Comparison of ENCODE assay signal across 9 cellular contexts in genomic region chr17:43020030-43020621, GRCh38. TPM values are rescaled to one million over a fixed set of nuclear protein-coding genes. Genes with fewer than 3 reads are reported as not detected.
DNase-seq lines count a peak whose midpoint lies in the region; ATAC-seq and TF ChIP-seq lines count a peak whose summit lies in the region.
"Had no signal": no experiment of that assay in that cellular context is flagged by ENCODE, and none has a peak within 500 bp of the region (broad histone marks: within the 10 kb centered on the region; RNA-seq: fewer than 3 reads in every experiment).

No MANE protein-coding gene starts in this region.

- peak overlapping the region; percentile 82 for H3K27ac ChIP-seq in SJSA1

- CTCF ChIA-PET in GM10248 (lab: Yijun Ruan, JAX): no interaction called here

- in situ Hi-C loops in GM13977 (cut with MboI; ENCODE audit: low pct_unique_long_range_greater_than_20kb, low sequenced_read_pairs, unreplicated experiment): no loop called here

- no peaks in the 10 kb centered on the region for H3K9me3 ChIP-seq in SJSA1 (replicated peaks)
- H3K9me3 ChIP-seq: pancreas had no signal

- no peak for ATAC-seq in HG03045 (IDR thresholded peaks at IDR 0.05; ENCODE audit: unreplicated experiment)

- POLR2A ChIA-PET in GM10248 (lab: Yijun Ruan, JAX): interaction anchor here (0.5 to 1.0 kb wide), 2 partner anchors 8 to 125 kb away, joined by 3 read pairs; no protein-coding TSS in a partner anchor

- H3K36me3 ChIP-seq in H7 (replicated peaks; ENCODE audit: control insufficient read depth, insufficient read depth, low read length) (peaks cover 17% of the 10 kb centered on the region), SJSA1 (peaks cover 47% of the 10 kb centered on the region)
- H3K36me3 ChIP-seq: pancreas had no signal

- DNase-seq in H7 (peak; percentile 42), SJSA1 (ENCODE audit: low read depth in 1 of 2, low spot score in 2 of 2) (peak; percentile 52 to 55), fibroblast of the aortic adventitia (ENCODE audit: low read depth) (peak; percentile 54), skeletal muscle cell (ENCODE audit: low read depth) (no peak), GM13977 (ENCODE audit: low spot score) (no peak), GM10248 (ENCODE audit: extremely low spot score) (no peak)
- DNase-seq: NCI-H1105 treated with DMSO at 0.1 percent for 48 hours had no signal

- H3K27me3 ChIP-seq in H7 (ENCODE audit: control insufficient read depth, insufficient read depth, low read length) (no peaks in the 10 kb centered on the region), SJSA1 (replicated peaks) (peaks cover 4% of the 10 kb centered on the region; the same call in 1 of the 2 replicates)
- H3K27me3 ChIP-seq: pancreas had no signal

- peaks cover 44% of the 10 kb centered on the region for H3K4me1 ChIP-seq in SJSA1 (replicated peaks)

- TF ChIP-seq CTCF in fibroblast of the aortic adventitia (IDR thresholded peaks at IDR 0.05; ENCODE audit: insufficient read depth, low read length) (no peak), GM13977 (IDR thresholded peaks at IDR 0.05; ENCODE audit: extremely low read depth, insufficient read depth, missing control alignments) (no peak), GM10248 (IDR thresholded peaks at IDR 0.05; ENCODE audit: control extremely low read depth, extremely low read depth, low read depth, missing control alignments) (no peak)

- H3K4me3 ChIP-seq in H7 (ENCODE audit: insufficient read depth, low read depth, low read length) (no peak overlapping the region), SJSA1 (no peak overlapping the region), fibroblast of the aortic adventitia (ENCODE audit: low read depth, low read length) (peak overlapping the region; percentile 63), skeletal muscle cell (ENCODE audit: low read depth, low read length) (peak overlapping the region; percentile 21)

RNA-seq across cellular contexts. Expression of gene VAT1, which starts 2.1 kb away (rescaled TPM):
- 263 and 264 TPM in 2 replicates for total RNA-seq in H7 (2014; rRNA removed; shearing (Covaris generic))
- 125 and 144 TPM in 2 replicates for total RNA-seq in SJSA1 (2014; rRNA removed; shearing (Covaris generic))
- total RNA-seq in fibroblast of the aortic adventitia (ENCODE audit: low replicate concordance): 435 and 461 TPM in 2 replicates

RNA-seq across cellular contexts. Expression of gene RND2, which starts 4.9 kb away (rescaled TPM):
- total RNA-seq in H7 (2014; rRNA removed; shearing (Covaris generic)): 25.3 and 25.9 TPM in 2 replicates
- total RNA-seq in SJSA1 (2014; rRNA removed; shearing (Covaris generic)): 0.03 TPM in 1 of 2 replicates, not detected in the other
- total RNA-seq in fibroblast of the aortic adventitia (ENCODE audit: low replicate concordance): 0.45 and 0.98 TPM in 2 replicates

RNA-seq across cellular contexts. Expression of gene IFI35, which starts 13.5 kb away (rescaled TPM):
- 3.9 and 6.2 TPM in 2 replicates for total RNA-seq in H7 (2014; rRNA removed; shearing (Covaris generic))
- 16.4 and 17.7 TPM in 2 replicates for total RNA-seq in SJSA1 (2014; rRNA removed; shearing (Covaris generic))
- total RNA-seq in fibroblast of the aortic adventitia (ENCODE audit: low replicate concordance): 34.7 and 43.0 TPM in 2 replicates

RNA-seq across cellular contexts. Expression of gene RPL27, which starts 21.9 kb away (rescaled TPM):
- total RNA-seq in H7 (2014; rRNA removed; shearing (Covaris generic)): 1,832 and 1,859 TPM in 2 replicates
- 605 and 1,189 TPM in 2 replicates for total RNA-seq in SJSA1 (2014; rRNA removed; shearing (Covaris generic))
- 336 and 1,876 TPM in 2 replicates for total RNA-seq in fibroblast of the aortic adventitia (ENCODE audit: low replicate concordance)

RNA-seq across cellular contexts. Expression of gene RUNDC1, which starts 39.8 kb away (rescaled TPM):
- total RNA-seq in H7 (2014; rRNA removed; shearing (Covaris generic)): 7.7 and 8.3 TPM in 2 replicates
- 5.7 and 17.0 TPM in 2 replicates for total RNA-seq in SJSA1 (2014; rRNA removed; shearing (Covaris generic))
- total RNA-seq in fibroblast of the aortic adventitia (ENCODE audit: low replicate concordance): 7.7 and 12.1 TPM in 2 replicates

Comparison
In these comparisons a context has a peak if more than half of its experiments do, and no peak if none do; other contexts are left out.
1. DNase-seq: peak in H7 (single experiment), SJSA1 (2 of 2) and fibroblast of the aortic adventitia (single experiment); none in skeletal muscle cell (single experiment), GM13977 (single experiment) and GM10248 (single experiment).
2. H3K4me3 ChIP-seq: peak in fibroblast of the aortic adventitia (single experiment) and skeletal muscle cell (single experiment); none in H7 (single experiment) and SJSA1 (single experiment).
3. RNA of gene RND2, which starts 4.9 kb away (total RNA-seq): 25.3 to 25.9 TPM in H7; 0.45 to 0.98 TPM in fibroblast of the aortic adventitia and 0.03 TPM in SJSA1; every median in the first group is over 10 times any median in the second.